In the genomic region with DNA sequence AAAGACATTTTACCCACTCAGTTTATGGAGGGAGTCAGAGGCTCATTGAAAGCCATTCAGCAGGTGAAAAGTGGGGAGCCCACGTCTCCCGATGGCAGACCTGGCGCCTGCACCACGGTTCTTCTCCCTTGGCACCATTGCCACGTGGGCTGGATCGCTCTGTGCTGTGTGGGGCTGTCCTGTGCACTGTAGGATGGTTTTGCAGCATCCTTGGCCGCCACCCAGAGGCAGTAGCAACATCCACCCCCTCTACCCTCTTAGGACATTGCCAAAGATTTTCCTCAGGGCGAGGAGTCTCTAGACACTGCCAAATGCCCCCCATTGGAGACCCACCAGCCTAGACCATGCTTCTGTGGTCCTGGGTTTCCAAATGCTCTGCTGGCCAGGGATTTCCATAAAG, we compare ENCODE assay signal across 24 cellular contexts.
"Had no signal": no experiment of that assay in that cellular context is flagged by ENCODE, and none has a peak within 500 bp of the region (broad histone marks: within the 10 kb centered on the region; RNA-seq: fewer than 3 reads in every experiment).

No MANE protein-coding gene starts in this region.

- H3K4me1 Mint-ChIP-seq: activated CD4-positive, alpha-beta T cell treated with anti-CD3 and anti-CD28 coated beads, Interleukin-2, amount 10 ng/mL, durations not matched to agents 24 days and 14 days; activated CD8-positive, alpha-beta memory T cell treated with anti-CD3 and anti-CD28 coated beads, Interleukin-2, amount 10 ng/mL, durations not matched to agents 7 days and 5 days had no signal

- H3K4me3 Mint-ChIP-seq: activated CD4-positive, alpha-beta T cell treated with anti-CD3 and anti-CD28 coated beads, Interleukin-2, amount 10 ng/mL, durations not matched to agents 24 days and 14 days; activated CD8-positive, alpha-beta memory T cell treated with anti-CD3 and anti-CD28 coated beads, Interleukin-2, amount 10 ng/mL, durations not matched to agents 7 days and 5 days; activated naive CD4-positive, alpha-beta T cell treated with anti-CD3 and anti-CD28 coated beads, Interleukin-2, amount 50 U/mL, for 24 hours; activated T-cell treated with anti-CD3 and anti-CD28 coated beads, Interleukin-2, amount 50 U/mL, for 24 hours; activated T-helper 1 cell treated with anti-CD3 and anti-CD28 coated beads, Interleukin-12 subunit alpha, Interleukin-12 subunit beta, Interleukin-2, Interleukin-4 antibody, amounts not matched to agents 30 ng/mL and 10 ng/mL and 1 ng/mL, durations not matched to agents 14 hours and 24 hours and 36 hours; T-helper 1 cell treated with Interleukin-12 subunit alpha and Interleukin-12 subunit beta and Interleukin-4 antibody, amounts not matched to agents 30 μg/mL and 1 μg/mL, for 36 hours; WTC11 had no signal

- ATAC-seq: activated CD8-positive, alpha-beta memory T cell treated with anti-CD3 and anti-CD28 coated beads, Interleukin-2, amount 10 ng/mL, durations not matched to agents 7 days and 5 days; WTC11 had no signal

- H2AFZ ChIP-seq: PC-9 had no signal

- H3K9me3 Mint-ChIP-seq: activated CD4-positive, alpha-beta T cell treated with anti-CD3 and anti-CD28 coated beads, Interleukin-2, amount 10 ng/mL, durations not matched to agents 24 days and 14 days; activated naive CD4-positive, alpha-beta T cell treated with anti-CD3 and anti-CD28 coated beads, Interleukin-2, amount 50 U/mL, for 24 hours; activated T-cell treated with anti-CD3 and anti-CD28 coated beads, Interleukin-2, amount 50 U/mL, for 24 hours; activated T-helper 1 cell treated with anti-CD3 and anti-CD28 coated beads, Interleukin-12 subunit alpha, Interleukin-12 subunit beta, Interleukin-2, Interleukin-4 antibody, amounts not matched to agents 30 ng/mL and 10 ng/mL and 1 ng/mL, durations not matched to agents 14 hours and 24 hours and 36 hours; T-helper 1 cell treated with Interleukin-12 subunit alpha and Interleukin-12 subunit beta and Interleukin-4 antibody, amounts not matched to agents 30 μg/mL and 1 μg/mL, for 36 hours; WTC11 had no signal

- H3K27me3 Mint-ChIP-seq: activated CD4-positive, alpha-beta T cell treated with anti-CD3 and anti-CD28 coated beads, Interleukin-2, amount 10 ng/mL, durations not matched to agents 24 days and 14 days; activated CD8-positive, alpha-beta memory T cell treated with anti-CD3 and anti-CD28 coated beads, Interleukin-2, amount 10 ng/mL, durations not matched to agents 7 days and 5 days; activated naive CD4-positive, alpha-beta T cell treated with anti-CD3 and anti-CD28 coated beads, Interleukin-2, amount 50 U/mL, for 24 hours; activated T-cell treated with anti-CD3 and anti-CD28 coated beads, Interleukin-2, amount 50 U/mL, for 24 hours had no signal

- H3K36me3 Mint-ChIP-seq: activated naive CD4-positive, alpha-beta T cell treated with anti-CD3 and anti-CD28 coated beads, Interleukin-2, amount 50 U/mL, for 24 hours; WTC11 had no signal

- DNase-seq: activated CD4-positive, alpha-beta T cell treated with anti-CD3 and anti-CD28 coated beads for 1 hour; activated CD4-positive, alpha-beta T cell treated with anti-CD3 and anti-CD28 coated beads, Interleukin-2, amount 10 ng/mL, durations not matched to agents 24 days and 14 days; activated CD4-positive, alpha-beta T cell treated with anti-CD3 and anti-CD28 coated beads, Interleukin-2, amount 50 U/mL, for 48 hours; activated CD8-positive, alpha-beta memory T cell treated with anti-CD3 and anti-CD28 coated beads, Interleukin-2, amount 10 ng/mL, durations not matched to agents 7 days and 5 days; activated effector memory CD4-positive, alpha-beta T cell treated with Interleukin-2 at 50 U/mL for 16 hours; activated naive CD4-positive, alpha-beta T cell; activated T-cell treated with anti-CD3 and anti-CD28 coated beads, Interleukin-2, amount 50 U/mL, for 24 hours; body of pancreas; Kasumi-1; KBM-7; MV-4-11; NCI-H1092 treated with DMSO at 0.1 percent for 48 hours; NCI-H1436; NCI-H1694 treated with DMSO at 0.1 percent for 48 hours; NCI-H446; NCI-H524; PC-9; SHP77 treated with DMSO at 0.1 percent for 48 hours; T-helper 9 cell had no signal

- H3K27ac ChIP-seq: ascending aorta, body of pancreas, PC-9 had no signal

- H3K27ac Mint-ChIP-seq: activated CD4-positive, alpha-beta T cell treated with anti-CD3 and anti-CD28 coated beads, Interleukin-2, amount 10 ng/mL, durations not matched to agents 24 days and 14 days; activated CD8-positive, alpha-beta memory T cell treated with anti-CD3 and anti-CD28 coated beads, Interleukin-2, amount 10 ng/mL, durations not matched to agents 7 days and 5 days; activated naive CD4-positive, alpha-beta T cell treated with anti-CD3 and anti-CD28 coated beads, Interleukin-2, amount 50 U/mL, for 24 hours; activated T-helper 1 cell treated with anti-CD3 and anti-CD28 coated beads, Interleukin-12 subunit alpha, Interleukin-12 subunit beta, Interleukin-2, Interleukin-4 antibody, amounts not matched to agents 30 ng/mL and 10 ng/mL and 1 ng/mL, durations not matched to agents 14 hours and 24 hours and 36 hours; T-helper 1 cell treated with Interleukin-12 subunit alpha and Interleukin-12 subunit beta and Interleukin-4 antibody, amounts not matched to agents 30 μg/mL and 1 μg/mL, for 36 hours; WTC11 had no signal

- H3K9me3 ChIP-seq: ascending aorta, body of pancreas had no signal

- H3K4me3 ChIP-seq: ascending aorta, body of pancreas, PC-9 had no signal

- H3K4me2 ChIP-seq: PC-9 had no signal
